ENCODE assay signal across 4 cellular contexts in genomic region chr19:55882626-55883025, GRCh38. TPM values are rescaled to one million over a fixed set of nuclear protein-coding genes. Genes with fewer than 3 reads are reported as not detected.
"Had no signal": no experiment of that assay in that cellular context is flagged by ENCODE, and none has a peak within 500 bp of the region (broad histone marks: within the 10 kb centered on the region; RNA-seq: fewer than 3 reads in every experiment).

No MANE protein-coding gene starts in this region.

- H3K4me3 ChIP-seq: GM12878 had no signal

- DNase-seq: GDM1, GF-D8 had no signal

- ATAC-seq: GM12878 had no signal

RNA-seq across cellular contexts. Expression of gene NLRP4, which starts 46.3 kb away (rescaled TPM):
- total RNA-seq: GM12878 had no signal

RNA-seq across cellular contexts. Expression of gene NLRP13, which starts 49.5 kb away (rescaled TPM):
- total RNA-seq: G401, GM12878 had no signal

RNA-seq across cellular contexts. Expression of gene NLRP11, which starts 50.8 kb away (rescaled TPM):
- total RNA-seq: GM12878 had no signal
